In the genomic region with DNA sequence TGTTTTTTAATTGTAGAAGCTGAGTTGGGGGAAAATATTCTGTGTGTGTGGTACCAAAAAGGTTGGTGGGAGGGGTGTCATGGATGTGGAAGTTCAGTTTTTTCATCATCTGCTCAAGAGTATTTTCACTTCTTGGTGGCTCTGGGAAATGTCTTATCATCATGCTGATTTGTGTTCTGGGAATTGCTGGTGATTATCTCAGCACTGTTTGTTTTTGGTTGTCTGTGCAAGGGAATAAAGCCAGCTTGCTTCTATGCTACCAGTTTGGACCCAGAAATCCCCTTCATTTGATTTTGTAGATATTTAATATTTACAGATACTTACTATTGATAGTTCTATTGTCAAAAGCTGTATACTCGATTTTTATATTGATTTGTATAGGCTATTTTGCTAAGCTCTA, we compare ENCODE assay signal across 33 cellular contexts.
"Had no signal": no experiment of that assay in that cellular context is flagged by ENCODE, and none has a peak within 500 bp of the region (broad histone marks: within the 10 kb centered on the region; RNA-seq: fewer than 3 reads in every experiment).

No MANE protein-coding gene starts in this region.

- H3K27me3 Mint-ChIP-seq: naive B cell; naive thymus-derived CD8-positive, alpha-beta T cell; natural killer cell treated with Interleukin-12 subunit alpha and Interleukin-12 subunit beta and Interleukin-15 and Interleukin-18, amount 100 ng/mL, for 72 hours; progenitor cell of endocrine pancreas; stimulated activated memory B cell treated with anti-CD40 and anti-IgM and Interleukin-4, amounts not matched to agents 10 μg/mL and 1 μg/mL and 100 μg/mL, for 72 hours; stimulated activated naive CD8-positive, alpha-beta T cell treated with anti-CD3 and anti-CD28 coated beads, Interleukin-15, amount 100 ng/mL, for 72 hours; type B pancreatic cell had no signal

- H3K36me3 ChIP-seq: ovary, right lobe of liver, sigmoid colon, spleen, suprapubic skin, tibial artery, transverse colon, upper lobe of right lung, uterus had no signal

- H3K9me3 ChIP-seq: ovary, psoas muscle, right lobe of liver, suprapubic skin, testis, upper lobe of right lung, uterus had no signal

- H3K4me1 Mint-ChIP-seq: naive B cell; naive thymus-derived CD8-positive, alpha-beta T cell; nephron progenitor cell; neural crest cell; stimulated activated memory B cell treated with anti-CD40 and anti-IgM and Interleukin-4, amounts not matched to agents 10 μg/mL and 1 μg/mL and 100 μg/mL, for 72 hours; stimulated activated naive CD8-positive, alpha-beta T cell treated with anti-CD3 and anti-CD28 coated beads, Interleukin-15, amount 100 ng/mL, for 72 hours had no signal

- H3K27ac ChIP-seq: ovary, parathyroid adenoma, psoas muscle, right lobe of liver, sigmoid colon, spleen, suprapubic skin, testis, tibial artery, transverse colon, upper lobe of right lung, uterus had no signal

- H3K4me3 Mint-ChIP-seq: naive B cell; naive thymus-derived CD8-positive, alpha-beta T cell; natural killer cell treated with Interleukin-12 subunit alpha and Interleukin-12 subunit beta and Interleukin-15 and Interleukin-18, amount 100 ng/mL, for 72 hours; nephron progenitor cell; neural crest cell; stimulated activated memory B cell treated with anti-CD40 and anti-IgM and Interleukin-4, amounts not matched to agents 10 μg/mL and 1 μg/mL and 100 μg/mL, for 72 hours; stimulated activated naive CD8-positive, alpha-beta T cell treated with anti-CD3 and anti-CD28 coated beads, Interleukin-15, amount 100 ng/mL, for 72 hours; type B pancreatic cell had no signal

- H2AFZ ChIP-seq: parathyroid adenoma had no signal

- H3K79me2 ChIP-seq: parathyroid adenoma had no signal

- H3K4me3 ChIP-seq: ovary, psoas muscle, right lobe of liver, sigmoid colon, spleen, suprapubic skin, testis, tibial artery, transverse colon, upper lobe of right lung, uterus had no signal

- H3K4me1 ChIP-seq: parathyroid adenoma, psoas muscle, right lobe of liver, sigmoid colon, spleen, suprapubic skin, testis, tibial artery, transverse colon, upper lobe of right lung, uterus had no signal

- H3K27ac Mint-ChIP-seq: naive B cell; naive thymus-derived CD8-positive, alpha-beta T cell; natural killer cell treated with Interleukin-12 subunit alpha and Interleukin-12 subunit beta and Interleukin-15 and Interleukin-18, amount 100 ng/mL, for 72 hours; nephron progenitor cell; progenitor cell of endocrine pancreas; stimulated activated memory B cell treated with anti-CD40 and anti-IgM and Interleukin-4, amounts not matched to agents 10 μg/mL and 1 μg/mL and 100 μg/mL, for 72 hours; stimulated activated naive CD8-positive, alpha-beta T cell treated with anti-CD3 and anti-CD28 coated beads, Interleukin-15, amount 100 ng/mL, for 72 hours; type B pancreatic cell had no signal

- H3K36me3 Mint-ChIP-seq: naive B cell; naive thymus-derived CD8-positive, alpha-beta T cell; stimulated activated memory B cell treated with anti-CD40 and anti-IgM and Interleukin-4, amounts not matched to agents 10 μg/mL and 1 μg/mL and 100 μg/mL, for 72 hours; type B pancreatic cell had no signal

- FAIRE-seq: small intestine had no signal

- H3K27me3 ChIP-seq: ovary, right lobe of liver, sigmoid colon, spleen, suprapubic skin, testis, tibial artery, transverse colon, upper lobe of right lung, uterus had no signal

- H3K9ac ChIP-seq: parathyroid adenoma had no signal

- DNase-seq: naive B cell; naive thymus-derived CD8-positive, alpha-beta T cell; nephron progenitor cell; occipital lobe; ovary; posterior cingulate gyrus; psoas muscle; right cardiac atrium; right lobe of liver; sigmoid colon; small intestine; spleen; stimulated activated CD4-positive, alpha-beta T cell treated with anti-CD3 and anti-CD28 coated beads, Interleukin-12 subunit alpha, Interleukin-12 subunit beta, amount 100 ng/mL, for 4 hours; stimulated activated CD4-positive, alpha-beta T cell treated with anti-CD3 and anti-CD28 coated beads, Interleukin-1b, Interleukin-23, amount 100 ng/mL, for 48 hours; stimulated activated CD4-positive, alpha-beta T cell treated with anti-CD3 and anti-CD28 coated beads, Interleukin-4, amount 100 ng/mL, for 1 hour; stimulated activated CD4-positive, alpha-beta T cell treated with anti-CD3 and anti-CD28 coated beads, Interleukin-4, amount 100 ng/mL, for 4 hours; stimulated activated CD8-positive, alpha-beta memory T cell treated with anti-CD3 and anti-CD28 coated beads, Interleukin-4, amount 100 ng/mL, for 48 hours; stimulated activated naive CD4-positive, alpha-beta T cell; stimulated activated naive CD8-positive, alpha-beta T cell treated with anti-CD3 and anti-CD28 coated beads, Interleukin-15, amount 100 ng/mL, for 72 hours; stimulated activated naive CD8-positive, alpha-beta T cell treated with anti-CD3 and anti-CD28 coated beads, Interleukin-15, Interleukin-2, amounts not matched to agents 100 U/mL and 50 U/mL, for 24 hours; substantia nigra; testis; tibial artery; transverse colon; upper lobe of right lung; uterus had no signal
